Comparison of ENCODE assay signal across 35 cellular contexts in genomic region chr1:229593800-229594199, GRCh38.
"Had no signal": no experiment of that assay in that cellular context is flagged by ENCODE, and none has a peak within 500 bp of the region (broad histone marks: within the 10 kb centered on the region; RNA-seq: fewer than 3 reads in every experiment).

No MANE protein-coding gene starts in this region.

- H2AFZ ChIP-seq: PC-9 had no signal

- ATAC-seq: activated CD4-positive, CD25-positive, alpha-beta regulatory T cell treated with anti-CD3 and anti-CD28 coated beads, Interleukin-2, amount 50 U/mL, for 24 hours; activated naive CD4-positive, alpha-beta T cell treated with anti-CD3 and anti-CD28 coated beads, Interleukin-2, amount 50 U/mL, for 72 hours; activated T-cell treated with anti-CD3 and anti-CD28 coated beads, Interleukin-2, amount 50 U/mL, for 4 hours; Right ventricle myocardium inferior; SK-N-SH treated with all-trans-retinoic acid at 6 μM for 48 hours; T-cell; T-helper 17 cell; WTC11 had no signal

- H3K4me3 ChIP-seq: adrenal gland, PC-9 had no signal

- H3K27ac Mint-ChIP-seq: activated CD4-positive, alpha-beta memory T cell treated with anti-CD3 and anti-CD28 coated beads for 36 hours; activated naive CD4-positive, alpha-beta T cell treated with anti-CD3 and anti-CD28 coated beads for 36 hours; activated T-helper 1 cell treated with anti-CD3 and anti-CD28 coated beads, Interleukin-12 subunit alpha, Interleukin-12 subunit beta, Interleukin-2, Interleukin-4 antibody, amounts not matched to agents 30 ng/mL and 10 ng/mL and 1 ng/mL, durations not matched to agents 14 hours and 24 hours and 36 hours; T-cell; WTC11 had no signal

- H3K27me3 ChIP-seq: adrenal gland, brain microvascular endothelial cell had no signal

- H3K9me3 ChIP-seq: adrenal gland had no signal

- H3K9me3 Mint-ChIP-seq: activated CD4-positive, alpha-beta memory T cell treated with anti-CD3 and anti-CD28 coated beads for 36 hours; activated naive CD4-positive, alpha-beta T cell treated with anti-CD3 and anti-CD28 coated beads for 36 hours; activated naive CD4-positive, alpha-beta T cell treated with anti-CD3 and anti-CD28 coated beads, Interleukin-2, amount 50 U/mL, for 72 hours; activated T-cell treated with anti-CD3 and anti-CD28 coated beads, Interleukin-2, amount 50 U/mL, for 4 hours; activated T-helper 1 cell treated with anti-CD3 and anti-CD28 coated beads, Interleukin-12 subunit alpha, Interleukin-12 subunit beta, Interleukin-2, Interleukin-4 antibody, amounts not matched to agents 30 ng/mL and 10 ng/mL and 1 ng/mL, durations not matched to agents 14 hours and 24 hours and 36 hours; T-cell; WTC11 had no signal

- H3K4me3 Mint-ChIP-seq: activated CD4-positive, alpha-beta memory T cell treated with anti-CD3 and anti-CD28 coated beads for 36 hours; activated naive CD4-positive, alpha-beta T cell treated with anti-CD3 and anti-CD28 coated beads for 36 hours; activated T-cell treated with anti-CD3 and anti-CD28 coated beads, Interleukin-2, amount 50 U/mL, for 4 hours; activated T-helper 1 cell treated with anti-CD3 and anti-CD28 coated beads, Interleukin-12 subunit alpha, Interleukin-12 subunit beta, Interleukin-2, Interleukin-4 antibody, amounts not matched to agents 30 ng/mL and 10 ng/mL and 1 ng/mL, durations not matched to agents 14 hours and 24 hours and 36 hours; T-cell; T-helper 17 cell; WTC11 had no signal

- DNase-seq: activated CD4-positive, alpha-beta memory T cell treated with anti-CD3 and anti-CD28 coated beads for 36 hours; activated CD4-positive, alpha-beta T cell treated with anti-CD3 and anti-CD28 coated beads for 4 hours; activated CD4-positive, alpha-beta T cell treated with anti-CD3 and anti-CD28 coated beads, Interleukin-2, amount 50 U/mL, for 1 hour; activated CD8-positive, alpha-beta memory T cell treated with anti-CD3 and anti-CD28 coated beads, Interleukin-2, amount 50 U/mL, for 4 hours; activated gamma-delta T cell treated with Interleukin-2 at 50 U/mL for 16 hours; activated naive CD4-positive, alpha-beta T cell treated with anti-CD3 and anti-CD28 coated beads for 36 hours; activated T-cell treated with anti-CD3 and anti-CD28 coated beads for 4 hours; activated T-cell treated with anti-CD3 and anti-CD28 coated beads, Interleukin-2, amount 50 U/mL, for 4 hours; adrenal gland; brain microvascular endothelial cell; Kasumi-1; KG1; MM.1S; MV-4-11; NCI-H1092; NCI-H1436 treated with DMSO at 0.1 percent for 48 hours; NCI-H1694 treated with DMSO at 0.1 percent for 48 hours; NCI-H2029; NCI-H2171; NCI-H510A; NCI-H526; NCI-H748 treated with DMSO at 0.1 percent for 48 hours; NK-92 treated with Interleukin-12 subunit alpha and Interleukin-12 subunit beta, amount 100 ng/mL, for 24 hours; PC-9; SIG-M5; T-cell; T-helper 17 cell; T1000 had no signal

- H3K27me3 Mint-ChIP-seq: activated CD4-positive, alpha-beta memory T cell treated with anti-CD3 and anti-CD28 coated beads for 36 hours; T-cell; T-helper 17 cell had no signal

- H3K27ac ChIP-seq: adrenal gland, brain microvascular endothelial cell, PC-9, RWPE1 had no signal

- H3K4me2 ChIP-seq: PC-9 had no signal

- H3K4me1 Mint-ChIP-seq: T-helper 17 cell, WTC11 had no signal
